ENCODE assay signal across 13 cellular contexts in the genomic region with DNA sequence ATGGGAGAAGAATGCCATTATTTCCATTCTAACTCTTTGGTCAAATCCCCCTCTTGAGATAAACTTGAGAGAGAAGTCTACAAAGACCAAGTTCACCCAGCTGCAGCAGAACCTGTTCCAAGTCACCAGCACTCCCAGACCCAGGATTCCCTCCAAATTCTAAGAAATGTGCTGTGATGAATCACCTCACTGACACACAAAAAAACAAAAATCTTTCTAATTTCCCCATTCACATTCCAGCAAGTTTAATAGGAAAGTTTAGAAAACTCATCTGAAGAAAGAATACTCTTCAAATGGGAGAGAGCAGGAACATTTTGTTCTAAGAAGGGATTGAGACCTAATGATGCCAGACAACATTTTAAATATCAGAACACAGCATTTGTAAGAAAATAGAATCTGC.
DNase-seq lines count a peak whose midpoint lies in the region; ATAC-seq and TF ChIP-seq lines count a peak whose summit lies in the region.
"Had no signal": no experiment of that assay in that cellular context is flagged by ENCODE, and none has a peak within 500 bp of the region (broad histone marks: within the 10 kb centered on the region; RNA-seq: fewer than 3 reads in every experiment).

No MANE protein-coding gene starts in this region.

- intact Hi-C loops in body of pancreas (cut with DNase I), result no loop called here

- TF ChIP-seq POLR2A in body of pancreas (IDR thresholded peaks at IDR 0.05), result no peak

- no peak for TF ChIP-seq CTCF in body of pancreas (IDR thresholded peaks at IDR 0.05)

- peak; percentile 16 for ATAC-seq in body of pancreas

- H3K27ac ChIP-seq in body of pancreas, result no peak overlapping the region

- H3K4me1 ChIP-seq in body of pancreas (no peaks in the 10 kb centered on the region), HAP-1 (peaks cover 3% of the 10 kb centered on the region)

- DNase-seq in GM03348 (ENCODE audit: low spot score), result peak; percentile 60
- peak in 1 of 4 donors; percentile 13 for DNase-seq in body of pancreas
- peak; percentile 73 for DNase-seq in kidney tubule cell (ENCODE audit: low spot score)
- DNase-seq in stromal cell of bone marrow (ENCODE audit: low read depth), result peak; percentile 45
- DNase-seq in stimulated activated naive CD4-positive, alpha-beta T cell treated with Interleukin-2 at 50 U/mL for 16 hours (lab: John Stamatoyannopoulos, UW), result no peak
- no peak for DNase-seq in activated T-cell treated with anti-CD3 and anti-CD28 coated beads, Interleukin-2, amount 50 U/mL, for 48 hours
- DNase-seq in inferior parietal cortex (ENCODE audit: extremely low spot score), result no peak
- no peak for DNase-seq in HAP-1 (ENCODE audit: low spot score in 2 of 2)
- DNase-seq: activated naive CD4-positive, alpha-beta T cell; CD4-positive, alpha-beta memory T cell; cortex of kidney; GOT3; NCI-H2107 had no signal

- H3K36me3 ChIP-seq in body of pancreas (replicated peaks in 1 of 2; ENCODE audit: insufficient read depth in 1 of 2, low read depth in 2 of 2) (no peaks in the 10 kb centered on the region), HAP-1 (replicated peaks) (no peaks in the 10 kb centered on the region)

- H3K27me3 ChIP-seq in body of pancreas, result no peaks in the 10 kb centered on the region
- no peaks in the 10 kb centered on the region for H3K27me3 ChIP-seq in HAP-1 (ENCODE audit: low read depth)

- no peak overlapping the region for H3K4me3 ChIP-seq in body of pancreas
- no peak overlapping the region for H3K4me3 ChIP-seq in HAP-1

- H3K9me3 ChIP-seq in body of pancreas (no peaks in the 10 kb centered on the region), HAP-1 (peaks cover 3% of the 10 kb centered on the region; the same call in 1 of the 2 replicates)

- in situ Hi-C loops in HAP-1 (cut with MboI; ENCODE audit: low sequenced_read_pairs), result no loop called here

Comparison
In these comparisons a context has a peak if more than half of its experiments do, and no peak if none do; other contexts are left out.
1. DNase-seq: peak in GM03348 (single experiment), kidney tubule cell (single experiment) and stromal cell of bone marrow (single experiment); none in stimulated activated naive CD4-positive, alpha-beta T cell treated with Interleukin-2 at 50 U/mL for 16 hours (single experiment), activated T-cell treated with anti-CD3 and anti-CD28 coated beads, Interleukin-2, amount 50 U/mL, for 48 hours (0 of 2), inferior parietal cortex (single experiment) and HAP-1 (0 of 2).